Comparison of ENCODE assay signal across 8 cellular contexts in genomic region chr11:125625594-125626380, GRCh38. TPM values are rescaled to one million over a fixed set of nuclear protein-coding genes. Genes with fewer than 3 reads are reported as not detected.
DNase-seq lines count a peak whose midpoint lies in the region; ATAC-seq, FAIRE-seq and TF ChIP-seq lines count a peak whose summit lies in the region.

No MANE protein-coding gene starts in this region.

- peaks cover 13% of the 10 kb centered on the region for H3K36me3 ChIP-seq in left ventricle myocardium inferior

- ATAC-seq in HG02763 (IDR thresholded peaks at IDR 0.05; ENCODE audit: unreplicated experiment) (peak; percentile 84), T-cell (replicated peaks in 1 of 4) (peak; percentile 94 to 95 (median 95))

- intact Hi-C loops in left ventricle myocardium inferior (cut with micrococcal nuclease): no loop called here

- peak; percentile 66 for DNase-seq in GM12891 (ENCODE audit: insufficient read length, low spot score)
- DNase-seq in NCI-H1417 (lab: John Stamatoyannopoulos, UW): peak; percentile 93 to 99 (median 98)
- peak; percentile 59 to 85 (median 74) for DNase-seq in T-cell
- DNase-seq in amniotic epithelial cell (ENCODE audit: low read depth): peak; percentile 82
- peak; percentile 89 for DNase-seq in left ventricle myocardium inferior
- DNase-seq in progenitor cell of endocrine pancreas (ENCODE audit: low spot score, unreplicated experiment): peak; percentile 83
- peak; percentile 89 for DNase-seq in ureter (ENCODE audit: low spot score)

- peak overlapping the region; percentile 99 for H3K27ac ChIP-seq in left ventricle myocardium inferior (replicated peaks)

- no peaks in the 10 kb centered on the region for H3K9me3 ChIP-seq in left ventricle myocardium inferior (replicated peaks)

- no peaks in the 10 kb centered on the region for H3K27me3 Mint-ChIP-seq in T-cell
- H3K27me3 Mint-ChIP-seq in progenitor cell of endocrine pancreas: no peaks in the 10 kb centered on the region

- peak overlapping the region; percentile 95 to 97 for H3K27ac Mint-ChIP-seq in T-cell
- peak overlapping the region; percentile 94 for H3K27ac Mint-ChIP-seq in progenitor cell of endocrine pancreas

- H3K9me3 Mint-ChIP-seq in T-cell (no peaks in the 10 kb centered on the region), progenitor cell of endocrine pancreas (ENCODE audit: low read depth) (no peaks in the 10 kb centered on the region)

- H3K4me1 Mint-ChIP-seq in T-cell (peaks cover 20 to 25% (median 20%) of the 10 kb centered on the region in 3 donors), progenitor cell of endocrine pancreas (ENCODE audit: low read depth) (peaks cover 21% of the 10 kb centered on the region)

- CTCF ChIA-PET in T-cell (lab: Charles Lee): interaction anchor here (0.8 to 1.9 kb wide), 7 partner anchors 10 to 113 kb away, joined by 3 to 14 read pairs (median 3); partner anchors contain the start of genes EI24 (in 1 of the 2) and STT3A (in 1 of the 2)

- no peaks in the 10 kb centered on the region for H3K27me3 ChIP-seq in left ventricle myocardium inferior (ENCODE audit: low read depth)

- TF ChIP-seq CTCF in left ventricle myocardium inferior (IDR thresholded peaks at IDR 0.05; ENCODE audit: borderline replicate concordance): no peak
- no peak for TF ChIP-seq CTCF in progenitor cell of endocrine pancreas (IDR thresholded peaks at IDR 0.05; ENCODE audit: unreplicated experiment)

- peaks cover 24% of the 10 kb centered on the region for H3K4me1 ChIP-seq in left ventricle myocardium inferior

- POLR2A ChIA-PET in T-cell (lab: Charles Lee): interaction anchor here (0.6 to 1.2 kb wide), 5 partner anchors 32 to 56 kb away, joined by 3 to 6 read pairs (median 3); partner anchors contain the start of genes EI24 (in 2 of the 2) and STT3A (in 1 of the 2)

- TF ChIP-seq POLR2A in GM12891 (IDR thresholded peaks at IDR 0.05; ENCODE audit: low read depth, low read length): peak; percentile 82

- H3K4me3 Mint-ChIP-seq in T-cell (peak overlapping the region; percentile 92 to 99 (median 93)), progenitor cell of endocrine pancreas (ENCODE audit: low read depth) (peak overlapping the region; percentile 96)

- peak overlapping the region; percentile 83 for H3K4me3 ChIP-seq in left ventricle myocardium inferior

- peaks cover 10% of the 10 kb centered on the region for H3K36me3 Mint-ChIP-seq in T-cell
- H3K36me3 Mint-ChIP-seq in progenitor cell of endocrine pancreas (ENCODE audit: insufficient read depth): peaks cover 7% of the 10 kb centered on the region

- peak; percentile 96 for FAIRE-seq in GM12891 (lab: Jason Lieb, UNC)

TF ChIP-seq in GM12891, 5 proteins besides CTCF, POLR2A, EP300 and RAD21:
- TF ChIP-seq SPI1 (IDR thresholded peaks at IDR 0.05; ENCODE audit: low read depth, low read length) (no peak), PAX5 (IDR thresholded peaks at IDR 0.05; ENCODE audit: insufficient read depth, low read length, severe bottlenecking) (no peak), TAF1 (IDR thresholded peaks at IDR 0.05; ENCODE audit: low read depth, low read length) (peak; percentile 94), POLR2AphosphoS5 (IDR thresholded peaks at IDR 0.05; ENCODE audit: low read depth, low read length) (peak; percentile 78; the same call in 1 of the 2 replicates), POU2F2 (IDR thresholded peaks at IDR 0.05; ENCODE audit: low read depth, low read length) (no peak; the same call in 1 of the 2 replicates)

RNA-seq across cellular contexts. Expression of gene CHEK1, which starts 0.8 kb away (rescaled TPM):
- polyA plus RNA-seq in GM12891 (2012; ENCODE audit: low read depth, missing spikeins): 28.4 TPM
- total RNA-seq in T-cell (1 to 10 TPM; 2.2 to 7.5 (median 3.2) TPM), left ventricle myocardium inferior (1.6 TPM), progenitor cell of endocrine pancreas (52.7 and 58.3 TPM in 2 replicates), ureter (2.8 TPM)

RNA-seq across cellular contexts. Expression of gene STT3A, which starts 33.1 kb away (rescaled TPM):
- polyA plus RNA-seq in GM12891 (2012; ENCODE audit: low read depth, missing spikeins): 55.0 TPM
- total RNA-seq in T-cell (100 to 1,000 TPM in 1 of 5 donors, 10 to 100 TPM in 4; 51.0 to 103 (median 88.5) TPM), left ventricle myocardium inferior (57.6 TPM), progenitor cell of endocrine pancreas (162 and 164 TPM in 2 replicates), ureter (138 TPM)

RNA-seq across cellular contexts. Expression of gene ACRV1, which starts 54.9 kb away (rescaled TPM):
- 0.12 TPM for polyA plus RNA-seq in GM12891 (2012; ENCODE audit: low read depth, missing spikeins)
- not detected for total RNA-seq in T-cell
- not detected for total RNA-seq in left ventricle myocardium inferior
- total RNA-seq in progenitor cell of endocrine pancreas: 0.50 and 0.55 TPM in 2 replicates
- total RNA-seq in ureter: not detected

RNA-seq across cellular contexts. Expression of gene EI24, which starts 56.5 kb away (rescaled TPM):
- 35.7 TPM for polyA plus RNA-seq in GM12891 (2012; ENCODE audit: low read depth, missing spikeins)
- total RNA-seq in T-cell (10 to 100 TPM; 20.0 to 33.0 (median 29.9) TPM), left ventricle myocardium inferior (55.8 TPM), progenitor cell of endocrine pancreas (68.0 and 74.0 TPM in 2 replicates), ureter (108 TPM)

Comparison
In these comparisons a context has a peak if more than half of its experiments do, and no peak if none do; other contexts are left out.
1. Peak in every context shown above with its lines: DNase-seq, ATAC-seq, H3K4me3 ChIP-seq and H3K27ac ChIP-seq.